Comparison of ENCODE assay signal across 26 cellular contexts in genomic region chr7:132619967-132620366, GRCh38. TPM values are rescaled to one million over a fixed set of nuclear protein-coding genes. Genes with fewer than 3 reads are reported as not detected.
A peak's percentile ranks its signal among the peaks of the same experiment; 100 is the strongest.
DNase-seq lines count a peak whose midpoint lies in the region; ATAC-seq, FAIRE-seq and TF ChIP-seq lines count a peak whose summit lies in the region.
"Had no signal": no experiment of that assay in that cellular context is flagged by ENCODE, and none has a peak within 500 bp of the region (broad histone marks: within the 10 kb centered on the region; RNA-seq: fewer than 3 reads in every experiment).

No MANE protein-coding gene starts in this region.

- peaks cover 16% of the 10 kb centered on the region for H3K27me3 Mint-ChIP-seq in astrocyte (ENCODE audit: low read depth, unreplicated experiment)
- no peaks in the 10 kb centered on the region for H3K27me3 Mint-ChIP-seq in chondrocyte (ENCODE audit: low read depth)
- peaks cover 18% of the 10 kb centered on the region for H3K27me3 Mint-ChIP-seq in endodermal cell (ENCODE audit: insufficient read depth)

- H3K4me3 ChIP-seq in astrocyte (ENCODE audit: insufficient read depth, low read depth, low read length) (no peak overlapping the region), smooth muscle cell (no peak overlapping the region), endodermal cell (ENCODE audit: low read length) (no peak overlapping the region)
- H3K4me3 ChIP-seq: A549, BLaER1, GM12878 had no signal

- H3K9ac ChIP-seq in astrocyte (ENCODE audit: low read length): no peak overlapping the region
- no peak overlapping the region for H3K9ac ChIP-seq in smooth muscle cell (ENCODE audit: low read depth)
- H3K9ac ChIP-seq in endodermal cell (ENCODE audit: extremely low read depth, low read length, poor library complexity, severe bottlenecking): no peak overlapping the region
- H3K9ac ChIP-seq: BLaER1 had no signal

- no peak for ATAC-seq in HG02884 (IDR thresholded peaks at IDR 0.05; ENCODE audit: unreplicated experiment)
- ATAC-seq: A549, GM12878 had no signal

- H3K36me3 Mint-ChIP-seq in astrocyte (ENCODE audit: low read depth, unreplicated experiment) (no peaks in the 10 kb centered on the region), chondrocyte (ENCODE audit: low read depth) (no peaks in the 10 kb centered on the region), endodermal cell (ENCODE audit: low read depth) (no peaks in the 10 kb centered on the region)
- H3K36me3 Mint-ChIP-seq: CD14-positive monocyte; CD4-positive, alpha-beta memory T cell; CD4-positive, CD25-positive, alpha-beta regulatory T cell; CD8-positive, alpha-beta memory T cell had no signal

- H3K9me3 Mint-ChIP-seq in astrocyte (ENCODE audit: unreplicated experiment) (peaks cover 1% of the 10 kb centered on the region), chondrocyte (ENCODE audit: low read depth) (no peaks in the 10 kb centered on the region), endodermal cell (no peaks in the 10 kb centered on the region)
- H3K9me3 Mint-ChIP-seq: CD4-positive, alpha-beta memory T cell; CD4-positive, CD25-positive, alpha-beta regulatory T cell; CD8-positive, alpha-beta memory T cell had no signal

- H3K27me3 ChIP-seq in astrocyte (ENCODE audit: insufficient read depth, low read length): no peaks in the 10 kb centered on the region
- H3K27me3 ChIP-seq in smooth muscle cell (ENCODE audit: low read depth): no peaks in the 10 kb centered on the region
- H3K27me3 ChIP-seq in endodermal cell (ENCODE audit: control insufficient read depth, insufficient read depth, low read length, poor library complexity, severe bottlenecking): peaks cover 13% of the 10 kb centered on the region
- H3K27me3 ChIP-seq: BE2C, BLaER1 had no signal

- WGBS in smooth muscle cell (ENCODE audit: low lambda C conversion rate): 87% methylated on average over 6 of the region's 6 CpGs
- WGBS in endodermal cell (ENCODE audit: insufficient coverage in 1 of 2, insufficient read length in 1 of 2), 2 experiments: 96 to 100% methylated on average over 4 to 6 of the region's 6 CpGs

- H3K4me3 Mint-ChIP-seq in astrocyte (ENCODE audit: unreplicated experiment) (no peak overlapping the region), chondrocyte (ENCODE audit: unreplicated experiment) (no peak overlapping the region), endodermal cell (no peak overlapping the region)
- H3K4me3 Mint-ChIP-seq: CD14-positive monocyte; CD4-positive, alpha-beta memory T cell; CD4-positive, CD25-positive, alpha-beta regulatory T cell; CD8-positive, alpha-beta memory T cell had no signal

- TF ChIP-seq CTCF in astrocyte (IDR thresholded peaks at IDR 0.05; ENCODE audit: insufficient read depth, low read depth, low read length) (no peak), chondrocyte (IDR thresholded peaks at IDR 0.05) (no peak), smooth muscle cell (IDR thresholded peaks at IDR 0.05; ENCODE audit: borderline replicate concordance, insufficient read depth, poor library complexity, severe bottlenecking) (no peak), endodermal cell (conservative IDR thresholded peaks at IDR 0.05) (no peak)

- peaks cover 12% of the 10 kb centered on the region for H3K4me1 Mint-ChIP-seq in astrocyte (ENCODE audit: low read depth, unreplicated experiment)
- peaks cover 17% of the 10 kb centered on the region for H3K4me1 Mint-ChIP-seq in chondrocyte (ENCODE audit: low read depth)
- H3K4me1 Mint-ChIP-seq in endodermal cell: peaks cover 5% of the 10 kb centered on the region

- H4K20me1 ChIP-seq in astrocyte (ENCODE audit: insufficient read depth, low read length) (no peaks in the 10 kb centered on the region), smooth muscle cell (ENCODE audit: low read depth) (no peaks in the 10 kb centered on the region)
- H4K20me1 ChIP-seq: BLaER1 had no signal

- no peak overlapping the region for H2AFZ ChIP-seq in astrocyte (ENCODE audit: low read depth, low read length)
- H2AFZ ChIP-seq in smooth muscle cell (ENCODE audit: low read depth): no peak overlapping the region

- H3K9me3 ChIP-seq in astrocyte (ENCODE audit: insufficient read depth, low read depth, low read length) (no peaks in the 10 kb centered on the region), smooth muscle cell (replicated peaks; ENCODE audit: low read depth) (no peaks in the 10 kb centered on the region), endodermal cell (ENCODE audit: control insufficient read depth, low read length) (no peaks in the 10 kb centered on the region)
- H3K9me3 ChIP-seq: A549, BE2C, BLaER1 had no signal

- H3K4me1 ChIP-seq in astrocyte (ENCODE audit: insufficient read depth, low read length) (peaks cover 12% of the 10 kb centered on the region), smooth muscle cell (ENCODE audit: low read depth) (peaks cover 10% of the 10 kb centered on the region), endodermal cell (ENCODE audit: control insufficient read depth, insufficient read depth, low read length) (no peaks in the 10 kb centered on the region)
- H3K4me1 ChIP-seq: A549, BE2C had no signal

- no peak for FAIRE-seq in astrocyte (lab: Jason Lieb, UNC)
- FAIRE-seq: A549, GM12878, GM12892, GM18507 had no signal

- no peak overlapping the region for H3K4me2 ChIP-seq in astrocyte (ENCODE audit: low read length)
- H3K4me2 ChIP-seq in smooth muscle cell: no peak overlapping the region
- H3K4me2 ChIP-seq: A549, BLaER1 had no signal

- H3K27ac Mint-ChIP-seq in astrocyte (ENCODE audit: unreplicated experiment) (peak overlapping the region; percentile 86), chondrocyte (ENCODE audit: unreplicated experiment) (peak overlapping the region; percentile 93), endodermal cell (no peak overlapping the region)
- H3K27ac Mint-ChIP-seq: CD14-positive monocyte; CD4-positive, alpha-beta memory T cell; CD4-positive, CD25-positive, alpha-beta regulatory T cell had no signal

- DNase-seq in astrocyte (ENCODE audit: low read depth) (no peak), chondrocyte (ENCODE audit: low spot score) (no peak), smooth muscle cell (lab: John Stamatoyannopoulos, UW; ENCODE audit: unreplicated experiment) (no peak), endodermal cell (no peak)
- DNase-seq: AML-193; BE2C; C1 segment of cervical spinal cord; CD4-positive, alpha-beta memory T cell; CD4-positive, CD25-positive, alpha-beta regulatory T cell; CD8-positive, alpha-beta memory T cell; COR-L47; DMS 273 treated with DMSO at 0.1 percent for 48 hours; DMS153; DMS53; DMS79; DND-41; EL; GDM1 had no signal

- H3K27ac ChIP-seq in astrocyte (ENCODE audit: low read depth, low read length) (no peak overlapping the region), smooth muscle cell (ENCODE audit: low read depth) (peak overlapping the region; percentile 97), endodermal cell (ENCODE audit: low read depth, low read length) (no peak overlapping the region)
- H3K27ac ChIP-seq: 22Rv1, A549, BLaER1 had no signal

- peaks cover 11% of the 10 kb centered on the region for H3F3A ChIP-seq in smooth muscle cell (ENCODE audit: low read depth)

- H3K79me2 ChIP-seq in astrocyte (ENCODE audit: insufficient read depth, low read length) (no peaks in the 10 kb centered on the region), smooth muscle cell (ENCODE audit: low read depth) (no peaks in the 10 kb centered on the region)

- H3K36me3 ChIP-seq in astrocyte (ENCODE audit: insufficient read depth, low read length) (no peaks in the 10 kb centered on the region), smooth muscle cell (ENCODE audit: low read depth) (no peaks in the 10 kb centered on the region), endodermal cell (ENCODE audit: control insufficient read depth, insufficient read depth, low read length) (no peaks in the 10 kb centered on the region)
- H3K36me3 ChIP-seq: BE2C, BLaER1 had no signal

RNA-seq across cellular contexts. Expression of gene PLXNA4, which starts 43.7 kb away (rescaled TPM):
- 3.3 and 4.3 TPM in 2 replicates for total RNA-seq in astrocyte
- 11.3 to 57.7 TPM (median 13.0 TPM) in 3 replicates for total RNA-seq in chondrocyte
- total RNA-seq in smooth muscle cell: 9.9 and 13.0 TPM in 2 replicates
- polyA plus RNA-seq in smooth muscle cell: 4.5 and 8.5 TPM in 2 replicates
- 10 to 100 TPM; 24.0 to 42.7 TPM for total RNA-seq in endodermal cell
- 2.4 TPM for polyA plus RNA-seq in endodermal cell (2013, experiment 1 of 2)
- 2.2 TPM for polyA plus RNA-seq in endodermal cell (2013, experiment 2 of 2)
- polyA plus RNA-seq: CD14-positive monocyte; CD4-positive, CD25-positive, alpha-beta regulatory T cell; GM12878 had no signal
